ENCODE assay signal across 16 cellular contexts in genomic region chr1:173002891-173003582, GRCh38. TPM values are rescaled to one million over a fixed set of nuclear protein-coding genes. Genes with fewer than 3 reads are reported as not detected.
DNase-seq lines count a peak whose midpoint lies in the region; ATAC-seq and TF ChIP-seq lines count a peak whose summit lies in the region.
"Had no signal": no experiment of that assay in that cellular context is flagged by ENCODE, and none has a peak within 500 bp of the region (broad histone marks: within the 10 kb centered on the region; RNA-seq: fewer than 3 reads in every experiment).

No MANE protein-coding gene starts in this region.

- peak overlapping the region; percentile 58; the same call in 1 of the 2 replicates for H3K14ac ChIP-seq in IMR-90 (replicated peaks; ENCODE audit: low read depth, low read length)

- peak overlapping the region; percentile 61; the same call in 1 of the 2 replicates for H2BK20ac ChIP-seq in IMR-90 (ENCODE audit: low read depth, low read length)

- TF ChIP-seq RAD21 in IMR-90 (IDR thresholded peaks at IDR 0.05; ENCODE audit: low read length) = no peak

- no peak overlapping the region for H3K23ac ChIP-seq in IMR-90 (ENCODE audit: low read depth, low read length)

- H3K9me1 ChIP-seq in IMR-90 (ENCODE audit: insufficient read depth, low read length) = no peaks in the 10 kb centered on the region

- H2AFZ ChIP-seq in IMR-90 (replicated peaks; ENCODE audit: low read length, poor library complexity) (no peak overlapping the region), smooth muscle cell (ENCODE audit: low read depth) (no peak overlapping the region)

- H4K5ac ChIP-seq in IMR-90 (ENCODE audit: low read depth, low read length) = no peak overlapping the region

- ATAC-seq in IMR-90 (ENCODE audit: low read depth) (peak; percentile 71), foreskin keratinocyte (peak; percentile 92)
- ATAC-seq: activated CD8-positive, alpha-beta T cell treated with anti-CD3 and anti-CD28 coated beads for 36 hours; left colon; natural killer cell treated with Interleukin-12 subunit alpha and Interleukin-12 subunit beta and Interleukin-15 and Interleukin-18, amount 100 ng/mL, for 72 hours had no signal

- no peaks in the 10 kb centered on the region for H3F3A ChIP-seq in smooth muscle cell (ENCODE audit: low read depth)

- H3K4me2 ChIP-seq in IMR-90 (ENCODE audit: low read depth, low read length) (no peak overlapping the region), smooth muscle cell (no peak overlapping the region)

- no CpG with 5 or more reads among the region's 3 CpGs for WGBS in IMR-90 (ENCODE audit: extremely low coverage in 2 of 2, insufficient read length in 1 of 2), 2 experiments
- WGBS in smooth muscle cell (ENCODE audit: low lambda C conversion rate) = 77% methylated on average over 3 of the region's 3 CpGs
- 73 to 83% (median 80%) methylated on average over 3 of the region's 3 CpGs for WGBS in ovary, 3 donors

- peak; percentile 56 for DNase-seq in AG20443 (ENCODE audit: low spot score)
- DNase-seq in IMR-90 = peak; percentile 80
- peak; percentile 93 for DNase-seq in amniotic epithelial cell (ENCODE audit: low read depth)
- peak; percentile 63 to 85 for DNase-seq in foreskin keratinocyte
- no peak for DNase-seq in smooth muscle cell (lab: John Stamatoyannopoulos, UW; ENCODE audit: unreplicated experiment)
- DNase-seq in NOMO-1 treated with dmso at 0.1 percent for 144 hours (lab: John Stamatoyannopoulos, UW; ENCODE audit: unreplicated experiment) = no peak
- DNase-seq in stimulated activated CD8-positive, alpha-beta memory T cell treated with anti-CD3 and anti-CD28 coated beads, Interleukin-4, amount 100 ng/mL, for 48 hours = no peak
- DNase-seq in ovary = no peak
- DNase-seq: activated CD8-positive, alpha-beta T cell treated with anti-CD3 and anti-CD28 coated beads for 36 hours; activated gamma-delta T cell treated with Interleukin-2 at 50 U/mL for 16 hours; left colon; NCI-H2171; OCI-M1 had no signal

- dilution Hi-C loops in IMR-90 (cut with HindIII; ENCODE audit: low sequenced_read_pairs, unreplicated experiment) = no loop called here

- peak overlapping the region; percentile 78 for H3K4ac ChIP-seq in IMR-90 (ENCODE audit: low read depth, low read length)

- H4K91ac ChIP-seq in IMR-90 (ENCODE audit: insufficient read depth, low read depth, low read length) = peak overlapping the region; percentile 28; the same call in 1 of the 2 replicates

- H3K9me3 ChIP-seq in IMR-90 (ENCODE audit: control insufficient read depth, insufficient read depth, low read length) = no peaks in the 10 kb centered on the region
- H3K9me3 ChIP-seq in smooth muscle cell (replicated peaks; ENCODE audit: low read depth) = peaks cover 6% of the 10 kb centered on the region
- no peaks in the 10 kb centered on the region for H3K9me3 ChIP-seq in ovary
- H3K9me3 ChIP-seq: suprapubic skin had no signal

- H3K4me3 ChIP-seq in IMR-90 (ENCODE audit: insufficient read depth, low read depth, low read length) = no peak overlapping the region
- no peak overlapping the region for H3K4me3 ChIP-seq in smooth muscle cell
- H3K4me3 ChIP-seq in ovary = no peak overlapping the region
- H3K4me3 ChIP-seq: suprapubic skin had no signal

- no TSS peak for BruUV-seq in IMR-90 (replicated peaks; lab: Mats Ljungman, UMichigan)

- no peak for TF ChIP-seq EP300 in ovary (IDR thresholded peaks at IDR 0.05)

- intact Hi-C loops in IMR-90 (cut with micrococcal nuclease) = no loop called here
- intact Hi-C loops in ovary (cut with DNase I) = no loop called here

- H3K9ac ChIP-seq in IMR-90 (ENCODE audit: low read depth, low read length) (no peak overlapping the region), smooth muscle cell (ENCODE audit: low read depth) (no peak overlapping the region)

- in situ Hi-C loops in IMR-90 (cut with MboI; ENCODE audit: low sequenced_read_pairs) = no loop called here

- no peaks in the 10 kb centered on the region for H3K27me3 ChIP-seq in IMR-90 (ENCODE audit: control insufficient read depth, insufficient read depth, low read length)
- no peaks in the 10 kb centered on the region for H3K27me3 ChIP-seq in foreskin keratinocyte
- H3K27me3 ChIP-seq in smooth muscle cell (ENCODE audit: low read depth) = no peaks in the 10 kb centered on the region
- no peaks in the 10 kb centered on the region for H3K27me3 ChIP-seq in ovary
- H3K27me3 ChIP-seq: suprapubic skin had no signal

- no peak overlapping the region for H2AK5ac ChIP-seq in IMR-90 (ENCODE audit: low read depth, low read length)

- H3K79me2 ChIP-seq in smooth muscle cell (ENCODE audit: low read depth) = no peaks in the 10 kb centered on the region

- peak overlapping the region; percentile 42; the same call in 1 of the 3 replicates for H2BK15ac ChIP-seq in IMR-90 (ENCODE audit: low read depth, low read length)

- H2BK120ac ChIP-seq in IMR-90 (ENCODE audit: low read depth, low read length) = peak overlapping the region; percentile 47

- peak overlapping the region in 1 of 2 experiments; percentile 61; a peak in 1 of 4 replicates for H4K8ac ChIP-seq in IMR-90 (ENCODE audit: low read depth in 2 of 2, low read length in 2 of 2)

- H2AK9ac ChIP-seq in IMR-90 (replicated peaks; ENCODE audit: low read depth, low read length, poor library complexity) = no peak overlapping the region

- peaks cover 5% of the 10 kb centered on the region; the same call in 1 of the 2 replicates for H3K4me1 ChIP-seq in IMR-90 (ENCODE audit: control insufficient read depth, insufficient read depth, low read length)
- H3K4me1 ChIP-seq in foreskin keratinocyte = peaks cover 3% of the 10 kb centered on the region
- no peaks in the 10 kb centered on the region for H3K4me1 ChIP-seq in smooth muscle cell (ENCODE audit: low read depth)
- no peaks in the 10 kb centered on the region for H3K4me1 ChIP-seq in ovary (ENCODE audit: insufficient read depth)
- H3K4me1 ChIP-seq: suprapubic skin had no signal

- TF ChIP-seq CTCF in IMR-90 (conservative IDR thresholded peaks at IDR 0.05; ENCODE audit: low read depth, low read length) (no peak), foreskin keratinocyte (conservative IDR thresholded peaks at IDR 0.05) (no peak), smooth muscle cell (IDR thresholded peaks at IDR 0.05; ENCODE audit: borderline replicate concordance, insufficient read depth, poor library complexity, severe bottlenecking) (no peak), ovary (IDR thresholded peaks at IDR 0.05) (no peak)

- H3K36me3 ChIP-seq in IMR-90 (ENCODE audit: control insufficient read depth, insufficient read depth, low read length) (no peaks in the 10 kb centered on the region), smooth muscle cell (ENCODE audit: low read depth) (no peaks in the 10 kb centered on the region), ovary (no peaks in the 10 kb centered on the region)
- H3K36me3 ChIP-seq: suprapubic skin had no signal

- POLR2A ChIA-PET in IMR-90 (lab: Charles Lee; ENCODE audit: unreplicated experiment) = no interaction called here

- H3K27ac ChIP-seq in IMR-90 (ENCODE audit: insufficient read depth, low read length) (no peak overlapping the region), foreskin keratinocyte (peak overlapping the region; percentile 32), smooth muscle cell (ENCODE audit: low read depth) (no peak overlapping the region), ovary (no peak overlapping the region)
- H3K27ac ChIP-seq: suprapubic skin had no signal

- H3K79me1 ChIP-seq in IMR-90 (ENCODE audit: low read depth in 1 of 2, low read length in 2 of 2) = no peaks in the 10 kb centered on the region

- TF ChIP-seq POLR2A in IMR-90 (IDR thresholded peaks at IDR 0.05; ENCODE audit: low read depth, low read length) (no peak), ovary (IDR thresholded peaks at IDR 0.05) (no peak)

- peak overlapping the region; percentile 17 for H2BK5ac ChIP-seq in IMR-90 (ENCODE audit: low read depth, low read length, poor library complexity, severe bottlenecking)

- no peak overlapping the region for H3K56ac ChIP-seq in IMR-90 (ENCODE audit: extremely low read depth, insufficient read depth, low read length)

- H4K20me1 ChIP-seq in IMR-90 (ENCODE audit: insufficient read depth, low read length) (no peaks in the 10 kb centered on the region), smooth muscle cell (ENCODE audit: low read depth) (no peaks in the 10 kb centered on the region)

- no peak overlapping the region for H3K18ac ChIP-seq in IMR-90 (ENCODE audit: low read depth, low read length)

- CTCF ChIA-PET in IMR-90 (lab: Yijun Ruan, JAX) = no interaction called here

TF ChIP-seq in IMR-90, 13 proteins besides CTCF, POLR2A, EP300 and RAD21:
- TF ChIP-seq MXI1 (IDR thresholded peaks at IDR 0.05; ENCODE audit: borderline replicate concordance, low read depth, low read length) = no peak
- peak; percentile 74 for TF ChIP-seq CEBPB (IDR thresholded peaks at IDR 0.05; ENCODE audit: low read depth, low read length)
- no peak for TF ChIP-seq RFX5 (IDR thresholded peaks at IDR 0.05; ENCODE audit: low read depth, low read length)

RNA-seq across cellular contexts. Expression of gene TNFSF18, which starts 47.7 kb away (rescaled TPM):
- total RNA-seq in IMR-90 (2012; rRNA removed) (0.18 and 0.28 TPM in 2 replicates), foreskin keratinocyte (0.31 and 0.39 TPM in 2 replicates), smooth muscle cell (not detected in 2 replicates), ovary (under 1 TPM in 2 of 7 donors, not detected in 5; 0.10 to 0.11 TPM)
- polyA plus RNA-seq in IMR-90 (2012; rRNA removed) (0.04 and 0.12 TPM in 2 replicates), foreskin keratinocyte (0.11 and 0.26 TPM in 2 replicates), smooth muscle cell (0.23 TPM in 1 of 2 replicates, not detected in the other), ovary (not detected)
- polyA plus RNA-seq in IMR-90 (2012; cell fraction: cytosol; rRNA removed) = 0.02 TPM in 1 of 2 replicates, not detected in the other
- polyA plus RNA-seq in IMR-90 (2012; cell fraction: nucleus; rRNA removed; ENCODE audit: low replicate concordance) = 0.31 TPM in 1 of 2 replicates, not detected in the other
- total RNA-seq: activated CD8-positive, alpha-beta T cell treated with anti-CD3 and anti-CD28 coated beads for 36 hours; T-helper 2 cell treated with Interferon-gamma antibody and Interleukin-4, amounts not matched to agents 100 ng/mL and 5 ng/mL, for 36 hours had no signal

Comparison
In these comparisons a context has a peak if more than half of its experiments do, and no peak if none do; other contexts are left out.
1. DNase-seq: peak in AG20443 (single experiment), IMR-90 (single experiment), amniotic epithelial cell (single experiment) and foreskin keratinocyte (2 of 2); none in smooth muscle cell (single experiment), NOMO-1 treated with dmso at 0.1 percent for 144 hours (single experiment), stimulated activated CD8-positive, alpha-beta memory T cell treated with anti-CD3 and anti-CD28 coated beads, Interleukin-4, amount 100 ng/mL, for 48 hours (single experiment) and ovary (0 of 5).